16 cellular contexts compared by ENCODE assay signal in the genomic region with DNA sequence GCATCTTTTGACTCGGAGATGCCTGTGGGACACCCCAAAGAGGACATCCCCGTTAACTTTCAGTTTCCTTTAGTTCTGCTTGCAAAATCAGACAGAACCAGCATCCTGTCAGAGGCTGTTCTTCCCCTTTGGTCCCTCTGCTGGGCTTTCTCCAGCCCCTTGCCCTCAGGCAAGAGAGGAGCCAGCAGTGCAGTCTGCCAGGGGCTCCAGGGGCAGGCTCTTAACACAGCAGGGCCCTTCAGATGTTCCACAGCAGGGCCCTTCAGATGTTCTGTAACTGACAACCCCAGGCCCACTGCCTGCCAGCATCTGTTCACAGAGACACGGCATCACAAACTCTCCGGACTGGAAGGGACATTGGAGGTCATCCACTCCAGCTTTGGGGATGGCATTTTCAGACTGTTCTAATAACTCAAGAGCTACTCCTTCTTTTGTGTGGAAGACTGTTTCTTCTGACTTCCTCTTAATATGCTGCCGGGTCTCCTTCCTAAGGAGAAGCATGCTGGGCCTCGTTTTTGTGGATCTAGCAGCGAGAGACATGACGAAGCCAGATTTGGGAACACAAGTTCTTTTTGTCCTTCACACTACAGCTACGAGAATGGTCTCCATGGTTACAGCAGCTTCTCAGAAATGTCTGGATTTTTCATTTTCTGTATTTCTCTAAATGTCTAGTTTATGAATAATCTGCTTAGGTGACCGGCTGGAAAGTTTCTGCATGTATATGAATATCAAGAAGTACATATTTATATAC. TPM values are rescaled to one million over a fixed set of nuclear protein-coding genes. Genes with fewer than 3 reads are reported as not detected.
DNase-seq lines count a peak whose midpoint lies in the region; ATAC-seq and TF ChIP-seq lines count a peak whose summit lies in the region.
"Had no signal": no experiment of that assay in that cellular context is flagged by ENCODE, and none has a peak within 500 bp of the region (broad histone marks: within the 10 kb centered on the region; RNA-seq: fewer than 3 reads in every experiment).

No MANE protein-coding gene starts in this region.

- peak overlapping the region in 1 of 5 experiments; percentile 26 for H3K4me3 Mint-ChIP-seq in brain
- H3K4me3 Mint-ChIP-seq: CD4-positive, alpha-beta T cell had no signal

- no peak for ATAC-seq in esophagus mucosa
- ATAC-seq: HCT116 had no signal

- H4K91ac ChIP-seq in neuronal stem cell (ENCODE audit: low read depth, low read length, poor library complexity): no peak overlapping the region

- no peak overlapping the region for H2BK15ac ChIP-seq in neuronal stem cell (ENCODE audit: low read length)

- H3K79me2 ChIP-seq in osteoblast (ENCODE audit: insufficient read depth, low read length): no peaks in the 10 kb centered on the region

- no peak overlapping the region for H3K9ac ChIP-seq in neuronal stem cell (ENCODE audit: low read depth, low read length, poor library complexity)
- H3K9ac ChIP-seq: GM23248 had no signal

- H3K27ac ChIP-seq in neuronal stem cell (replicated peaks; ENCODE audit: low read length): no peak overlapping the region
- no peak overlapping the region for H3K27ac ChIP-seq in osteoblast (ENCODE audit: low read depth, low read length)
- H3K27ac ChIP-seq: GM23248 had no signal

- WGBS in neuronal stem cell (ENCODE audit: extremely low coverage in 2 of 2, insufficient read length in 2 of 2, insufficient replicate concordance in 1 of 2), 2 donors: no CpG with 5 or more reads among the region's 10 CpGs

- H3K27me3 Mint-ChIP-seq in brain: no peaks in the 10 kb centered on the region

- peaks cover 64% of the 10 kb centered on the region for H3K4me1 Mint-ChIP-seq in brain

- no peak overlapping the region for H3K4me3 ChIP-seq in neuronal stem cell (ENCODE audit: low read length in 2 of 2)
- H3K4me3 ChIP-seq in osteoblast (ENCODE audit: insufficient read depth, low read length): no peak overlapping the region
- H3K4me3 ChIP-seq: GM23248 had no signal

- H3K79me1 ChIP-seq in neuronal stem cell (ENCODE audit: low read depth, low read length): no peaks in the 10 kb centered on the region

- H3K27me3 ChIP-seq in neuronal stem cell (ENCODE audit: control insufficient read depth in 3 of 3, insufficient read depth in 3 of 3, low read depth in 1 of 3, low read length in 3 of 3): no peaks in the 10 kb centered on the region
- H3K27me3 ChIP-seq in osteoblast (ENCODE audit: insufficient read depth, low read length): peaks cover 4% of the 10 kb centered on the region

- no peaks in the 10 kb centered on the region for H3K36me3 Mint-ChIP-seq in brain

- peak overlapping the region; percentile 3 for H2AFZ ChIP-seq in neuronal stem cell (ENCODE audit: low read length)
- H2AFZ ChIP-seq in osteoblast (ENCODE audit: low read length): no peak overlapping the region
- H2AFZ ChIP-seq: GM23248 had no signal

- H2AK5ac ChIP-seq in neuronal stem cell (ENCODE audit: low read depth, low read length): no peak overlapping the region

- H4K8ac ChIP-seq in neuronal stem cell (ENCODE audit: low read depth, low read length): no peak overlapping the region

- H3K18ac ChIP-seq in neuronal stem cell (ENCODE audit: low read length): no peak overlapping the region

- no peak overlapping the region for H3K4me2 ChIP-seq in neuronal stem cell (ENCODE audit: insufficient read depth, low read length, poor library complexity, severe bottlenecking)
- H3K4me2 ChIP-seq in osteoblast (ENCODE audit: insufficient read depth, low read length): no peak overlapping the region

- H2BK12ac ChIP-seq in neuronal stem cell (ENCODE audit: low read length): no peak overlapping the region

- H4K20me1 ChIP-seq in osteoblast (ENCODE audit: insufficient read depth, low read length): no peaks in the 10 kb centered on the region

- peak; percentile 57 for DNase-seq in Ammon's horn (ENCODE audit: low spot score)
- peak; percentile 80 for DNase-seq in NCI-H146 (lab: John Stamatoyannopoulos, UW)
- no peak for DNase-seq in neuronal stem cell (ENCODE audit: low spot score)
- DNase-seq in NCI-H345 treated with DMSO at 0.1 percent for 48 hours (lab: John Stamatoyannopoulos, UW; ENCODE audit: unreplicated experiment): no peak
- DNase-seq in osteoblast (ENCODE audit: insufficient read length, low spot score, missing footprints): no peak
- DNase-seq in mesenteric fat pad (ENCODE audit: low spot score): no peak
- DNase-seq: CD4-positive, alpha-beta T cell; DMS79; GM23248; IMR-90; NCI-H1436 treated with DMSO at 0.1 percent for 48 hours; NCI-H446; NCI-H748 treated with DMSO at 0.1 percent for 48 hours had no signal

- peaks cover 0 to 2% of the 10 kb centered on the region in 2 donors for H3K9me3 ChIP-seq in neuronal stem cell (replicated peaks in 1 of 2; ENCODE audit: control insufficient read depth in 2 of 2, insufficient read depth in 1 of 2, low read depth in 1 of 2, low read length in 2 of 2)
- no peaks in the 10 kb centered on the region for H3K9me3 ChIP-seq in osteoblast (ENCODE audit: low read depth, low read length)

- H3K23ac ChIP-seq in neuronal stem cell (ENCODE audit: low read depth, low read length, poor library complexity): no peak overlapping the region

- H3K4me1 ChIP-seq in neuronal stem cell (ENCODE audit: control insufficient read depth in 2 of 2, insufficient read depth in 1 of 2, low read depth in 1 of 2, low read length in 2 of 2): peaks cover 15 to 40% of the 10 kb centered on the region in 2 donors
- H3K4me1 ChIP-seq in osteoblast (ENCODE audit: insufficient read depth, low read length): no peaks in the 10 kb centered on the region

- H3K9me3 Mint-ChIP-seq in brain: no peaks in the 10 kb centered on the region
- H3K9me3 Mint-ChIP-seq: CD4-positive, alpha-beta T cell had no signal

- H2BK120ac ChIP-seq in neuronal stem cell (ENCODE audit: low read depth, low read length): no peak overlapping the region

- no peak overlapping the region for H3K4ac ChIP-seq in neuronal stem cell (ENCODE audit: low read length)

- H2BK5ac ChIP-seq in neuronal stem cell (ENCODE audit: low read length): no peak overlapping the region

- H3K27ac Mint-ChIP-seq in brain: peak overlapping the region in 3 of 5 experiments; percentile 9 to 88 (median 84)
- H3K27ac Mint-ChIP-seq: CD4-positive, alpha-beta T cell had no signal

- H3K36me3 ChIP-seq in neuronal stem cell (replicated peaks in 1 of 2; ENCODE audit: control insufficient read depth in 2 of 2, insufficient read depth in 2 of 2, low read length in 2 of 2) (no peaks in the 10 kb centered on the region), osteoblast (ENCODE audit: insufficient read depth, low read length) (no peaks in the 10 kb centered on the region)

- H3K14ac ChIP-seq in neuronal stem cell (ENCODE audit: low read length): no peak overlapping the region

- TF ChIP-seq CTCF in brain (conservative IDR thresholded peaks at IDR 0.05) (no peak), osteoblast (IDR thresholded peaks at IDR 0.05; ENCODE audit: extremely low read depth, low read depth, low read length) (no peak)

RNA-seq across cellular contexts. Expression of gene KY, which starts 51.8 kb away (rescaled TPM):
- polyA plus RNA-seq in brain (ENCODE audit: insufficient read depth, low read depth, low replicate concordance): 0.44 TPM
- polyA plus RNA-seq in neuronal stem cell (2013, experiment 1 of 2): 0.04 TPM
- 0.03 TPM for polyA plus RNA-seq in neuronal stem cell (2013, experiment 2 of 2)
- total RNA-seq in osteoblast: 2.1 and 3.6 TPM in 2 replicates
- not detected for total RNA-seq in esophagus mucosa
- not detected for total RNA-seq in mesenteric fat pad
- total RNA-seq: CD4-positive, alpha-beta T cell had no signal

Comparison
In these comparisons a context has a peak if more than half of its experiments do, and no peak if none do; other contexts are left out.
1. DNase-seq: peak in Ammon's horn (single experiment) and NCI-H146 (single experiment); none in neuronal stem cell (single experiment), NCI-H345 treated with DMSO at 0.1 percent for 48 hours (single experiment), osteoblast (single experiment) and mesenteric fat pad (single experiment).